Comparison of ENCODE assay signal across 2 cellular contexts in genomic region chr10:97714401-97715258, GRCh38.
TF ChIP-seq lines count a peak whose summit lies in the region.

No MANE protein-coding gene starts in this region.

TF ChIP-seq in liver, 16 proteins besides CTCF, POLR2A, EP300 and RAD21:
- TF ChIP-seq YY1 (IDR thresholded peaks at IDR 0.05) (no peak), FOXA2 (IDR thresholded peaks at IDR 0.05) (no peak), MAX (IDR thresholded peaks at IDR 0.05) (no peak), SP1 (IDR thresholded peaks at IDR 0.05) (no peak), NR2F2 (IDR thresholded peaks at IDR 0.05) (no peak), EGR1 (IDR thresholded peaks at IDR 0.05; ENCODE audit: low read depth in 2 of 2) (no peak), TAF1 (conservative IDR thresholded peaks at IDR 0.05) (no peak), GABPA (IDR thresholded peaks at IDR 0.05 in 1 of 2, conservative IDR thresholded peaks at IDR 0.05 in 1 of 2) (no peak), HNF4A (conservative IDR thresholded peaks at IDR 0.05) (no peak), RXRA (IDR thresholded peaks at IDR 0.05) (no peak), REST (IDR thresholded peaks at IDR 0.05) (no peak), JUND (IDR thresholded peaks at IDR 0.05) (no peak), ZBTB33 (IDR thresholded peaks at IDR 0.05) (no peak)

TF ChIP-seq in HepG2, 621 proteins besides CTCF, POLR2A, EP300 and RAD21:
- no peak for TF ChIP-seq RBFOX2 (IDR thresholded peaks at IDR 0.05; ENCODE audit: low read depth, low read length)
- TF ChIP-seq PRDM4 (CRISPR knock-in tag; IDR thresholded peaks at IDR 0.05; ENCODE audit: borderline replicate concordance), result no peak
- no peak for TF ChIP-seq SALL1 (CRISPR knock-in tag; IDR thresholded peaks at IDR 0.05)
- no peak for TF ChIP-seq HDAC2 (CRISPR knock-in tag; IDR thresholded peaks at IDR 0.05)
- no peak for TF ChIP-seq ZNF709 (CRISPR knock-in tag; IDR thresholded peaks at IDR 0.05)
- TF ChIP-seq MED1 (CRISPR knock-in tag; IDR thresholded peaks at IDR 0.05), result no peak
- TF ChIP-seq ZIK1 (CRISPR knock-in tag; IDR thresholded peaks at IDR 0.05; ENCODE audit: borderline replicate concordance, low read depth), result no peak
- no peak for TF ChIP-seq REXO4 (CRISPR knock-in tag; IDR thresholded peaks at IDR 0.05; ENCODE audit: borderline replicate concordance)
- no peak for TF ChIP-seq ZNF460 (CRISPR knock-in tag; IDR thresholded peaks at IDR 0.05; ENCODE audit: borderline replicate concordance)
- TF ChIP-seq SUZ12 (IDR thresholded peaks at IDR 0.05; ENCODE audit: low read depth, low read length), result no peak
- TF ChIP-seq ZNF564 (CRISPR knock-in tag; IDR thresholded peaks at IDR 0.05), result no peak
